Comparison of ENCODE assay signal across 9 cellular contexts in genomic region chr14:23566112-23566781, GRCh38. TPM values are rescaled to one million over a fixed set of nuclear protein-coding genes. Genes with fewer than 3 reads are reported as not detected.
A peak's percentile ranks its signal among the peaks of the same experiment; 100 is the strongest.
DNase-seq lines count a peak whose midpoint lies in the region; ATAC-seq and TF ChIP-seq lines count a peak whose summit lies in the region.
"Had no signal": no experiment of that assay in that cellular context is flagged by ENCODE, and none has a peak within 500 bp of the region (broad histone marks: within the 10 kb centered on the region; RNA-seq: fewer than 3 reads in every experiment).

No MANE protein-coding gene starts in this region.

- no peaks in the 10 kb centered on the region for H3K27me3 Mint-ChIP-seq in activated B cell treated with CpG ODN at 0.5 μM for 24 hours

- peaks cover 0 to 34% of the 10 kb centered on the region in 2 experiments; a peak in 1 of 4 replicates for H3K4me1 ChIP-seq in SK-N-SH (ENCODE audit: control insufficient read depth in 1 of 2, insufficient read depth in 2 of 2, low read depth in 1 of 2, low read length in 1 of 2)

- peaks cover 32% of the 10 kb centered on the region for H3K4me1 Mint-ChIP-seq in activated B cell treated with CpG ODN at 0.5 μM for 24 hours
- H3K4me1 Mint-ChIP-seq in stimulated activated effector memory CD8-positive, alpha-beta T cell treated with anti-CD3 and anti-CD28 coated beads, Interleukin-12 subunit alpha, Interleukin-12 subunit beta, amount 100 ng/mL, for 72 hours: peaks cover 58% of the 10 kb centered on the region

- H3K36me3 Mint-ChIP-seq in activated B cell treated with CpG ODN at 0.5 μM for 24 hours (ENCODE audit: low read depth): peaks cover 51% of the 10 kb centered on the region
- H3K36me3 Mint-ChIP-seq in stimulated activated effector memory CD8-positive, alpha-beta T cell treated with anti-CD3 and anti-CD28 coated beads, Interleukin-12 subunit alpha, Interleukin-12 subunit beta, amount 100 ng/mL, for 72 hours: peaks cover 66% of the 10 kb centered on the region

- no peak overlapping the region for H2AFZ ChIP-seq in SK-N-SH (ENCODE audit: low read depth)

- H3K27ac ChIP-seq in SK-N-SH (ENCODE audit: low read depth in 2 of 2, low read length in 1 of 2): peak overlapping the region in 1 of 2 experiments; percentile 82; a peak in 1 of 4 replicates

- no peak for TF ChIP-seq CTCF in SK-N-SH (IDR thresholded peaks at IDR 0.05)
- TF ChIP-seq CTCF in activated B cell treated with CpG ODN at 0.5 μM for 24 hours (IDR thresholded peaks at IDR 0.05): no peak
- no peak for TF ChIP-seq CTCF in foreskin fibroblast (IDR thresholded peaks at IDR 0.05; ENCODE audit: low read depth, low read length)

- peak overlapping the region; percentile 86 for H3K4me2 ChIP-seq in SK-N-SH

- intact Hi-C loops in activated B cell treated with CpG ODN at 0.5 μM for 24 hours (cut with micrococcal nuclease): no loop called here

- no peaks in the 10 kb centered on the region for H3K9me3 ChIP-seq in SK-N-SH

- WGBS in SK-N-SH (ENCODE audit: low lambda C conversion rate): 91% methylated on average over 2 of the region's 10 CpGs

- TF ChIP-seq EP300 in SK-N-SH (IDR thresholded peaks at IDR 0.05; ENCODE audit: borderline replicate concordance in 1 of 2, low read depth in 1 of 2, low read length in 1 of 2): no peak

- peak overlapping the region; percentile 71; the same call in 1 of the 2 replicates for H3K9ac ChIP-seq in SK-N-SH

- no peak for TF ChIP-seq RAD21 in SK-N-SH (IDR thresholded peaks at IDR 0.05; ENCODE audit: low read length)

- DNase-seq in SK-N-SH (no peak), activated B cell treated with CpG ODN at 0.5 μM for 24 hours (no peak), foreskin fibroblast (no peak), inferior parietal cortex (ENCODE audit: extremely low spot score) (no peak), activated gamma-delta T cell treated with Interleukin-2 at 50 U/mL for 16 hours (no peak), epidermal melanocyte (ENCODE audit: insufficient read length, low spot score) (no peak)
- no peak for DNase-seq in stimulated activated effector memory CD8-positive, alpha-beta T cell treated with anti-CD3 and anti-CD28 coated beads, Interleukin-12 subunit alpha, Interleukin-12 subunit beta, amount 100 ng/mL, for 72 hours (ENCODE audit: low spot score in 2 of 2)
- DNase-seq: 8988T had no signal

- H3K36me3 ChIP-seq in SK-N-SH (replicated peaks in 1 of 2; ENCODE audit: control insufficient read depth in 1 of 2, insufficient read depth in 2 of 2, low read length in 1 of 2): peaks cover 0 to 32% of the 10 kb centered on the region in 2 experiments

- 0 out of 2 replicates have a peak, but pooled peaks cover 3% of the 10 kb centered on the region for H3K79me2 ChIP-seq in SK-N-SH (ENCODE audit: insufficient read depth)

- H4K20me1 ChIP-seq in SK-N-SH (ENCODE audit: insufficient read depth): no peaks in the 10 kb centered on the region

- H3K4me3 ChIP-seq in SK-N-SH (ENCODE audit: low read depth in 2 of 2, low read length in 1 of 2) (peak overlapping the region; percentile 64 to 86), foreskin fibroblast (ENCODE audit: low read depth in 1 of 2, low read length in 2 of 2) (peak overlapping the region; percentile 54 to 65)

- POLR2A ChIA-PET in SK-N-SH (lab: Yijun Ruan, JAX) (interaction anchor here (1.1 to 1.4 kb wide), 3 partner anchors 11 to 244 kb away, joined by 3 to 6 read pairs (median 5); partner anchors contain the start of genes JPH4 and THTPA), activated B cell treated with CpG ODN at 0.5 μM for 24 hours (lab: Charles Lee) (interaction anchor here (1.2 to 3.2 kb wide), 4 partner anchors 10 to 581 kb away, joined by 3 to 41 read pairs (median 9); partner anchors contain the start of genes PSME2, THTPA and ZFHX2)

- ATAC-seq in SK-N-SH treated with all-trans-retinoic acid at 6 μM for 48 hours (no peak), activated B cell treated with CpG ODN at 0.5 μM for 24 hours (ENCODE audit: low read depth) (no peak)
- ATAC-seq in stimulated activated effector memory CD8-positive, alpha-beta T cell treated with anti-CD3 and anti-CD28 coated beads, Interleukin-12 subunit alpha, Interleukin-12 subunit beta, amount 100 ng/mL, for 72 hours: no peak

- H3K27me3 ChIP-seq in SK-N-SH (ENCODE audit: insufficient read depth): no peaks in the 10 kb centered on the region

- H3K9me3 Mint-ChIP-seq in activated B cell treated with CpG ODN at 0.5 μM for 24 hours: no peaks in the 10 kb centered on the region
- H3K9me3 Mint-ChIP-seq in stimulated activated effector memory CD8-positive, alpha-beta T cell treated with anti-CD3 and anti-CD28 coated beads, Interleukin-12 subunit alpha, Interleukin-12 subunit beta, amount 100 ng/mL, for 72 hours: no peaks in the 10 kb centered on the region

- CTCF ChIA-PET in SK-N-SH (lab: Yijun Ruan, JAX) (interaction anchor here (0.9 to 19.5 kb wide), 9 partner anchors 8 to 344 kb away, joined by 3 to 785 read pairs (median 4); partner anchors contain the start of genes JPH4, NGDN and THTPA), activated B cell treated with CpG ODN at 0.5 μM for 24 hours (lab: Charles Lee) (interaction anchor here (1.0 kb wide), 1 partner anchor 88 kb away, joined by 5 read pairs; no protein-coding TSS in a partner anchor)

- peaks cover 10% of the 10 kb centered on the region for H3F3A ChIP-seq in SK-N-SH (replicated peaks; ENCODE audit: insufficient read depth)

- H3K9me2 ChIP-seq in SK-N-SH: no peaks in the 10 kb centered on the region

- H3K4me3 Mint-ChIP-seq in activated B cell treated with CpG ODN at 0.5 μM for 24 hours: peak overlapping the region; percentile 100
- H3K4me3 Mint-ChIP-seq in stimulated activated effector memory CD8-positive, alpha-beta T cell treated with anti-CD3 and anti-CD28 coated beads, Interleukin-12 subunit alpha, Interleukin-12 subunit beta, amount 100 ng/mL, for 72 hours: peak overlapping the region; percentile 99

- peak overlapping the region; percentile 98 for H3K27ac Mint-ChIP-seq in activated B cell treated with CpG ODN at 0.5 μM for 24 hours
- H3K27ac Mint-ChIP-seq in stimulated activated effector memory CD8-positive, alpha-beta T cell treated with anti-CD3 and anti-CD28 coated beads, Interleukin-12 subunit alpha, Interleukin-12 subunit beta, amount 100 ng/mL, for 72 hours: peak overlapping the region; percentile 99

TF ChIP-seq in SK-N-SH, 30 proteins besides CTCF, POLR2A, EP300 and RAD21:
- TF ChIP-seq MXI1 (IDR thresholded peaks at IDR 0.05; ENCODE audit: low read depth, low read length): no peak
TF ChIP-seq in SK-N-SH: peak in this region for 0.

TF ChIP-seq in SK-N-SH treated with all-trans-retinoic acid at 6 μM for 48 hours, 23 proteins besides CTCF, POLR2A, EP300 and RAD21 (continues in another document):
- no peak for TF ChIP-seq ESRRG (CRISPR knock-in tag; IDR thresholded peaks at IDR 0.05)
- no peak for TF ChIP-seq TSHZ2 (CRISPR knock-in tag; IDR thresholded peaks at IDR 0.05)
- TF ChIP-seq CSRNP3 (CRISPR knock-in tag; IDR thresholded peaks at IDR 0.05): no peak
- TF ChIP-seq ZNF8 (CRISPR knock-in tag; IDR thresholded peaks at IDR 0.05): no peak

RNA-seq across cellular contexts. Expression of gene AP1G2, which starts 1.3 kb away (rescaled TPM):
- 88.3 and 114 TPM in 2 replicates for polyA plus RNA-seq in SK-N-SH (2012; rRNA removed)
- polyA plus RNA-seq in SK-N-SH (2012; cell fraction: cytosol; rRNA removed): 12.5 and 18.4 TPM in 2 replicates
- 850 and 900 TPM in 2 replicates for polyA plus RNA-seq in SK-N-SH (2012; cell fraction: nucleus; rRNA removed)
- total RNA-seq in activated B cell treated with CpG ODN at 0.5 μM for 24 hours: 336 and 373 TPM in 2 replicates

RNA-seq across cellular contexts. Expression of gene THTPA, which starts 10.2 kb away (rescaled TPM):
- 15.5 and 16.3 TPM in 2 replicates for polyA plus RNA-seq in SK-N-SH (2012; rRNA removed)
- polyA plus RNA-seq in SK-N-SH (2012; cell fraction: cytosol; rRNA removed): 7.5 and 9.0 TPM in 2 replicates
- polyA plus RNA-seq in SK-N-SH (2012; cell fraction: nucleus; rRNA removed): 43.9 and 56.7 TPM in 2 replicates
- 18.0 and 18.6 TPM in 2 replicates for total RNA-seq in activated B cell treated with CpG ODN at 0.5 μM for 24 hours

RNA-seq across cellular contexts. Expression of gene JPH4, which starts 12.3 kb away (rescaled TPM):
- polyA plus RNA-seq in SK-N-SH (2012; rRNA removed): 8.7 and 8.8 TPM in 2 replicates
- 5.7 and 7.9 TPM in 2 replicates for polyA plus RNA-seq in SK-N-SH (2012; cell fraction: cytosol; rRNA removed)
- polyA plus RNA-seq in SK-N-SH (2012; cell fraction: nucleus; rRNA removed): 20.9 and 25.3 TPM in 2 replicates
- total RNA-seq in activated B cell treated with CpG ODN at 0.5 μM for 24 hours: 1.6 and 2.0 TPM in 2 replicates

RNA-seq across cellular contexts. Expression of gene ZFHX2, which starts 14.7 kb away (rescaled TPM):
- polyA plus RNA-seq in SK-N-SH (2012; rRNA removed): 0.28 and 0.77 TPM in 2 replicates
- polyA plus RNA-seq in SK-N-SH (2012; cell fraction: cytosol; rRNA removed): 0.39 and 0.42 TPM in 2 replicates
- polyA plus RNA-seq in SK-N-SH (2012; cell fraction: nucleus; rRNA removed): 2.1 and 2.9 TPM in 2 replicates
- 2.2 and 2.6 TPM in 2 replicates for total RNA-seq in activated B cell treated with CpG ODN at 0.5 μM for 24 hours
